In the genomic region with DNA sequence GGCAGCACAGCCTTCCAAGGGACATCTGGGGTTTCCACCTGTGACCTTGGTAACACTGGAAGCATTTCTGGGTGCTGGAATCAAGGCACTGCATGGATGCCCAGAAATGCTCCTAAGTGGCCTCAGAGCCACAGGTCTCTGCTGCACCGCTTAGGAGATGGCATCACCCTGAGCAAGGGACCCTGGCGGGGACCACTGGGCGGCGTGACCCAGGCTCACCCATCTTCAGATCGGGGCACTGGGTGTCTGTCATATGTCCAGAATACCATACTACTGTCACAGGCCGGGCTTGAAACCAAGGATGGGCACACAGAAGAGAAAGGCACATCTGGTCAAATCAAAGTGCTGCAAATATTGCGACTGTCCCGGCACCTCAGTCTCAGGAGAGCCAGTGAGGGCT, we compare ENCODE assay signal across 1 cellular context.
TF ChIP-seq lines count a peak whose summit lies in the region.

No MANE protein-coding gene starts in this region.

TF ChIP-seq in HepG2, 621 proteins besides CTCF, POLR2A, EP300 and RAD21:
- TF ChIP-seq TP53 (CRISPR knock-in tag; conservative IDR thresholded peaks at IDR 0.05) (no peak), ZNF30 (CRISPR knock-in tag; IDR thresholded peaks at IDR 0.05) (no peak), BRD4 (CRISPR knock-in tag; IDR thresholded peaks at IDR 0.05) (no peak), PRPF4 (IDR thresholded peaks at IDR 0.05; ENCODE audit: low read depth, low read length, poor library complexity, severe bottlenecking) (no peak), TEAD2 (CRISPR knock-in tag; IDR thresholded peaks at IDR 0.05) (no peak), PHF20 (CRISPR knock-in tag; IDR thresholded peaks at IDR 0.05) (no peak), ZNF761 (CRISPR knock-in tag; conservative IDR thresholded peaks at IDR 0.05) (no peak), ZNF788 (CRISPR knock-in tag; IDR thresholded peaks at IDR 0.05; ENCODE audit: borderline replicate concordance) (no peak), ZNF460 (CRISPR knock-in tag; IDR thresholded peaks at IDR 0.05; ENCODE audit: borderline replicate concordance) (no peak), ZNF3 (CRISPR knock-in tag; IDR thresholded peaks at IDR 0.05) (no peak), REL (CRISPR knock-in tag; conservative IDR thresholded peaks at IDR 0.05) (no peak), CREB1 (IDR thresholded peaks at IDR 0.05) (no peak), CREB1 (CRISPR knock-in tag; IDR thresholded peaks at IDR 0.05) (no peak), ZNF329 (CRISPR knock-in tag; IDR thresholded peaks at IDR 0.05; ENCODE audit: low read depth) (no peak)
- TF ChIP-seq, protein P1, sequence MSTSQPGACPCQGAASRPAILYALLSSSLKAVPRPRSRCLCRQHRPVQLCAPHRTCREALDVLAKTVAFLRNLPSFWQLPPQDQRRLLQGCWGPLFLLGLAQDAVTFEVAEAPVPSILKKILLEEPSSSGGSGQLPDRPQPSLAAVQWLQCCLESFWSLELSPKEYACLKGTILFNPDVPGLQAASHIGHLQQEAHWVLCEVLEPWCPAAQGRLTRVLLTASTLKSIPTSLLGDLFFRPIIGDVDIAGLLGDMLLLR (CRISPR knock-in tag; IDR thresholded peaks at IDR 0.05): no peak
- TF ChIP-seq, protein P2, sequence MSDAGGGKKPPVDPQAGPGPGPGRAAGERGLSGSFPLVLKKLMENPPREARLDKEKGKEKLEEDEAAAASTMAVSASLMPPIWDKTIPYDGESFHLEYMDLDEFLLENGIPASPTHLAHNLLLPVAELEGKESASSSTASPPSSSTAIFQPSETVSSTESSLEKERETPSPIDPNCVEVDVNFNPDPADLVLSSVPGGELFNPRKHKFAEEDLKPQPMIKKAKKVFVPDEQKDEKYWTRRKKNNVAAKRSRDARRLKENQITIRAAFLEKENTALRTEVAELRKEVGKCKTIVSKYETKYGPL (CRISPR knock-in tag; IDR thresholded peaks at IDR 0.05): no peak
